23 cellular contexts compared by ENCODE assay signal in the genomic region with DNA sequence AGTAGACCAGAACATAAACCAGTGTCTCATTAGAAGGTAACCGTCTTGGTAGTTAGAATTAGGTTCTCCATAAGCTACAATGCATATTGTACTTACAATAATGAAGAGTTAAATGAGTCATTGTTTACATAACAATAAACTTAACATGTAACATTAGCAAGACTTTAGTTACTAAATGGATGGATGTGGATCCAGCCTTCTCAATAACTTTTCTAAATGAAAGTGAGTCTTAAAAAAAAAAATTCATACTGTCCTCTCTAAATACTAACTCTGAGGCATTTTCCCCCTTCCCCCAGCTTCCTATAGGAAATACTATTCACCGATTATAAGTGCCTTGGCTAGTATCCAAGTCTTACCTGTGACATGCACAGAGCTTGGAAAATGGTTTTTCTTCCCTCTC.
A peak's percentile ranks its signal among the peaks of the same experiment; 100 is the strongest.
DNase-seq lines count a peak whose midpoint lies in the region; TF ChIP-seq lines count a peak whose summit lies in the region.
"Had no signal": no experiment of that assay in that cellular context is flagged by ENCODE, and none has a peak within 500 bp of the region (broad histone marks: within the 10 kb centered on the region; RNA-seq: fewer than 3 reads in every experiment).

No MANE protein-coding gene starts in this region.

- no peak overlapping the region for H3K4me3 ChIP-seq in endodermal cell (ENCODE audit: low read length)
- H3K4me3 ChIP-seq: BLaER1 treated with 17β-estradiol and CSF1 and Interleukin-3, amounts not matched to agents 10 nM and 100 nM; coronary artery; SJCRH30; transverse colon had no signal

- H3K36me3 ChIP-seq in endodermal cell (ENCODE audit: control insufficient read depth, insufficient read depth, low read length), result no peaks in the 10 kb centered on the region
- H3K36me3 ChIP-seq: SJCRH30, transverse colon had no signal

- H3K36me3 Mint-ChIP-seq in HFFc6 (ENCODE audit: low read depth) (peaks cover 70% of the 10 kb centered on the region), endodermal cell (ENCODE audit: low read depth) (peaks cover 12% of the 10 kb centered on the region)
- H3K36me3 Mint-ChIP-seq: stimulated activated effector memory CD8-positive, alpha-beta T cell treated with anti-CD3 and anti-CD28 coated beads, Interleukin-12 subunit alpha, Interleukin-12 subunit beta, amount 100 ng/mL, for 72 hours had no signal

- 100% methylated on average over 1 of the region's 2 CpGs for WGBS in endodermal cell (ENCODE audit: insufficient coverage in 1 of 2, insufficient read length in 1 of 2), 2 experiments

- H3K4me1 Mint-ChIP-seq in HFFc6 (ENCODE audit: low read depth), result peaks cover 69% of the 10 kb centered on the region
- peaks cover 5% of the 10 kb centered on the region for H3K4me1 Mint-ChIP-seq in endodermal cell
- H3K4me1 Mint-ChIP-seq: memory B cell had no signal

- H3K9me3 ChIP-seq in endodermal cell (ENCODE audit: control insufficient read depth, low read length), result peaks cover 15% of the 10 kb centered on the region

- H3K4me3 Mint-ChIP-seq in HFFc6 (peak overlapping the region; percentile 4; the same call in 1 of the 2 replicates), endodermal cell (no peak overlapping the region)
- H3K4me3 Mint-ChIP-seq: activated T-cell treated with anti-CD3 and anti-CD28 coated beads, Interleukin-2, amount 50 U/mL, for 4 hours; memory B cell; nephron; stimulated activated effector memory CD8-positive, alpha-beta T cell treated with anti-CD3 and anti-CD28 coated beads, Interleukin-12 subunit alpha, Interleukin-12 subunit beta, amount 100 ng/mL, for 72 hours; T-cell had no signal

- no peak overlapping the region for H3K9ac ChIP-seq in endodermal cell (ENCODE audit: extremely low read depth, low read length, poor library complexity, severe bottlenecking)
- H3K9ac ChIP-seq: BLaER1 treated with 17β-estradiol and CSF1 and Interleukin-3, amounts not matched to agents 10 nM and 100 nM had no signal

- peak overlapping the region; percentile 60 for H3K27ac Mint-ChIP-seq in HFFc6
- peak overlapping the region; percentile 11 for H3K27ac Mint-ChIP-seq in endodermal cell
- H3K27ac Mint-ChIP-seq: memory B cell; stimulated activated effector memory CD8-positive, alpha-beta T cell treated with anti-CD3 and anti-CD28 coated beads, Interleukin-12 subunit alpha, Interleukin-12 subunit beta, amount 100 ng/mL, for 72 hours; T-cell had no signal

- DNase-seq in ELR (ENCODE audit: low read depth) (peak; percentile 44), HFFc6 (no peak), NCI-H510A treated with DMSO at 0.1 percent for 48 hours (lab: John Stamatoyannopoulos, UW) (peak; percentile 46), endodermal cell (no peak), D341Med (ENCODE audit: low spot score) (no peak), SHP77 treated with DMSO at 0.1 percent for 48 hours (lab: John Stamatoyannopoulos, UW) (no peak), occipital lobe (lab: John Stamatoyannopoulos, UW) (no peak)
- DNase-seq: activated CD4-positive, CD25-positive, alpha-beta regulatory T cell; activated T-cell treated with anti-CD3 and anti-CD28 coated beads, Interleukin-2, amount 50 U/mL, for 4 hours; DND-41; effector CD8-positive, alpha-beta T cell; GOT3; hypothalamus; NCI-H524 treated with DMSO at 0.1 percent for 48 hours; SJCRH30; stimulated activated CD4-positive, alpha-beta T cell treated with anti-CD3 and anti-CD28 coated beads, Interleukin-15, amount 100 ng/mL, for 24 hours; T-cell; transverse colon had no signal

- H3K4me1 ChIP-seq in endodermal cell (ENCODE audit: control insufficient read depth, insufficient read depth, low read length), result no peaks in the 10 kb centered on the region
- H3K4me1 ChIP-seq: SJCRH30, transverse colon had no signal

- H3K27me3 Mint-ChIP-seq in HFFc6 (ENCODE audit: insufficient read depth) (no peaks in the 10 kb centered on the region; the same call in 1 of the 2 replicates), endodermal cell (ENCODE audit: insufficient read depth) (no peaks in the 10 kb centered on the region)
- H3K27me3 Mint-ChIP-seq: T-cell had no signal

- H3K9me3 Mint-ChIP-seq in HFFc6, result peaks cover 31% of the 10 kb centered on the region
- peaks cover 11% of the 10 kb centered on the region for H3K9me3 Mint-ChIP-seq in endodermal cell

- H3K27ac ChIP-seq in endodermal cell (ENCODE audit: low read depth, low read length), result no peak overlapping the region
- H3K27ac ChIP-seq: BLaER1 treated with 17β-estradiol and CSF1 and Interleukin-3, amounts not matched to agents 10 nM and 100 nM; coronary artery; SJCRH30; transverse colon had no signal

- TF ChIP-seq CTCF in HFFc6 (IDR thresholded peaks at IDR 0.05), result no peak
- no peak for TF ChIP-seq CTCF in endodermal cell (conservative IDR thresholded peaks at IDR 0.05)

- H3K27me3 ChIP-seq in endodermal cell (ENCODE audit: control insufficient read depth, insufficient read depth, low read length, poor library complexity, severe bottlenecking), result no peaks in the 10 kb centered on the region
- H3K27me3 ChIP-seq: BLaER1 treated with 17β-estradiol and CSF1 and Interleukin-3, amounts not matched to agents 10 nM and 100 nM; SJCRH30; transverse colon had no signal

Comparison
In these comparisons a context has a peak if more than half of its experiments do, and no peak if none do; other contexts are left out.
1. DNase-seq: peak in ELR (single experiment) and NCI-H510A treated with DMSO at 0.1 percent for 48 hours (single experiment); none in HFFc6 (single experiment), endodermal cell (single experiment), D341Med (single experiment), SHP77 treated with DMSO at 0.1 percent for 48 hours (single experiment) and occipital lobe (single experiment).